10 cellular contexts compared by ENCODE assay signal in genomic region chr5:68683632-68684035, GRCh38.
A peak's percentile ranks its signal among the peaks of the same experiment; 100 is the strongest.
DNase-seq lines count a peak whose midpoint lies in the region; ATAC-seq, FAIRE-seq and TF ChIP-seq lines count a peak whose summit lies in the region.
"Had no signal": no experiment of that assay in that cellular context is flagged by ENCODE, and none has a peak within 500 bp of the region (broad histone marks: within the 10 kb centered on the region; RNA-seq: fewer than 3 reads in every experiment).

No MANE protein-coding gene starts in this region.

- H2AFZ ChIP-seq in HepG2 (ENCODE audit: low read length) = no peak overlapping the region

- CTCF ChIA-PET in A673 (lab: Charles Lee) = no interaction called here
- CTCF ChIA-PET in HepG2 (lab: Yijun Ruan, JAX; ENCODE audit: low intra/inter-chr PET ratio, low total read pairs) = no interaction called here

- H3K9me3 ChIP-seq in A673 (ENCODE audit: low read depth, low read length, poor library complexity, severe bottlenecking) (no peaks in the 10 kb centered on the region), HepG2 (ENCODE audit: low read length) (no peaks in the 10 kb centered on the region)

- no peaks in the 10 kb centered on the region for H3K27me3 ChIP-seq in A673 (replicated peaks; ENCODE audit: insufficient read depth, low read depth, low read length, poor library complexity)
- no peaks in the 10 kb centered on the region for H3K27me3 ChIP-seq in HepG2 (ENCODE audit: control insufficient read depth in 1 of 2, insufficient read depth in 2 of 2, low read length in 2 of 2)

- no peak for TF ChIP-seq RAD21 in HepG2 (CRISPR knock-in tag; IDR thresholded peaks at IDR 0.05)

- no peak overlapping the region for H3K4me3 ChIP-seq in A673 (ENCODE audit: low read depth, low read length, poor library complexity, severe bottlenecking)
- H3K4me3 ChIP-seq in HepG2 (replicated peaks in 1 of 3; ENCODE audit: insufficient read depth in 1 of 3, low read depth in 2 of 3, low read length in 3 of 3) = no peak overlapping the region
- H3K4me3 ChIP-seq in coronary artery = no peak overlapping the region

- no peaks in the 10 kb centered on the region for H3K79me2 ChIP-seq in HepG2 (ENCODE audit: insufficient read depth, low read length)

- in situ Hi-C loops in HepG2 (cut with HindIII; ENCODE audit: extremely low pct_ligation_motif_present, low pct_unique_long_range_greater_than_20kb) = no loop called here

- 13% methylated on average over 5 of the region's 5 CpGs for WGBS in HepG2 (ENCODE audit: low lambda C conversion rate)

- no peaks in the 10 kb centered on the region for H3K4me1 ChIP-seq in A673 (ENCODE audit: insufficient read depth, low read length, poor library complexity, severe bottlenecking)
- peaks cover 9% of the 10 kb centered on the region for H3K4me1 ChIP-seq in HepG2 (ENCODE audit: insufficient read depth, low read length)

- no peak for ATAC-seq in HepG2
- ATAC-seq in HG03097 (IDR thresholded peaks at IDR 0.05; ENCODE audit: low FRiP score, unreplicated experiment) = no peak
- ATAC-seq: stimulated activated naive CD8-positive, alpha-beta T cell treated with anti-CD3 and anti-CD28 coated beads, Interleukin-15, Interleukin-2, amounts not matched to agents 100 U/mL and 50 U/mL, for 24 hours had no signal

- no peak overlapping the region for H3K9ac ChIP-seq in HepG2 (ENCODE audit: insufficient read depth, low read depth, low read length)

- no TSS peak for BruUV-seq in A673 (replicated peaks; lab: Mats Ljungman, UMichigan)
- no TSS peak for BruUV-seq in HepG2 (replicated peaks; lab: Mats Ljungman, UMichigan)

- TF ChIP-seq CTCF in A673 (conservative IDR thresholded peaks at IDR 0.05; ENCODE audit: low read depth, low read length) = no peak
- no peak for TF ChIP-seq CTCF in HepG2 (CRISPR knock-in tag; IDR thresholded peaks at IDR 0.05)
- TF ChIP-seq CTCF in coronary artery (IDR thresholded peaks at IDR 0.05) = no peak

- no peak overlapping the region for H3K27ac ChIP-seq in A673 (ENCODE audit: low read depth, low read length, poor library complexity, severe bottlenecking)
- no peak overlapping the region for H3K27ac ChIP-seq in HepG2 (ENCODE audit: extremely low read length, insufficient read depth, low read length)
- H3K27ac ChIP-seq in coronary artery = peak overlapping the region in 1 of 2 donors; percentile 27

- POLR2A ChIA-PET in A673 (lab: Charles Lee; ENCODE audit: low non-redundant PET) = no interaction called here
- POLR2A ChIA-PET in HepG2 (lab: Yijun Ruan, JAX) = no interaction called here

- H3K36me3 ChIP-seq in A673 (ENCODE audit: insufficient read depth, low read length, poor library complexity, severe bottlenecking) = no peaks in the 10 kb centered on the region
- H3K36me3 ChIP-seq in HepG2 (replicated peaks in 1 of 2; ENCODE audit: control insufficient read depth in 1 of 2, insufficient read depth in 2 of 2, low read length in 2 of 2) = no peaks in the 10 kb centered on the region

- TF ChIP-seq POLR2A in HepG2 (IDR thresholded peaks at IDR 0.05; ENCODE audit: insufficient read depth in 1 of 2, low read depth in 2 of 2, low read length in 2 of 2) = no peak

- TF ChIP-seq EP300 in HepG2 (IDR thresholded peaks at IDR 0.05; ENCODE audit: low read depth in 2 of 2, low read length in 2 of 2) = no peak
- TF ChIP-seq EP300 in HepG2 (CRISPR knock-in tag; IDR thresholded peaks at IDR 0.05; ENCODE audit: borderline replicate concordance) = no peak

- intact Hi-C loops in A673 (cut with micrococcal nuclease; ENCODE audit: unreplicated experiment) = no loop called here
- intact Hi-C loops in HepG2 (cut with micrococcal nuclease; ENCODE audit: unreplicated experiment) = no loop called here

- FAIRE-seq in HepG2 (lab: Jason Lieb, UNC) = no peak

- no peak overlapping the region for H3K4me2 ChIP-seq in HepG2 (ENCODE audit: low read depth, low read length)

- DNase-seq in A673 (ENCODE audit: low spot score) (peak; percentile 22), HS-27A (ENCODE audit: low read depth) (peak; percentile 71), brain pericyte (ENCODE audit: low read depth, low spot score) (peak; percentile 13), HepG2 (ENCODE audit: low spot score) (no peak), coronary artery (ENCODE audit: low spot score) (no peak), NCI-H2029 treated with DMSO at 0.1 percent for 48 hours (lab: John Stamatoyannopoulos, UW) (no peak), HuH-7.5 (ENCODE audit: low spot score) (no peak)
- DNase-seq: CD4-positive, CD25-positive, alpha-beta regulatory T cell; stimulated activated naive CD8-positive, alpha-beta T cell treated with anti-CD3 and anti-CD28 coated beads, Interleukin-15, Interleukin-2, amounts not matched to agents 100 U/mL and 50 U/mL, for 24 hours had no signal

- no peaks in the 10 kb centered on the region for H4K20me1 ChIP-seq in HepG2 (ENCODE audit: insufficient read depth, low read length)

TF ChIP-seq in HepG2, 621 proteins besides CTCF, POLR2A, EP300 and RAD21:
- no peak for TF ChIP-seq SOX6 (IDR thresholded peaks at IDR 0.05)
- no peak for TF ChIP-seq SOX6 (CRISPR knock-in tag; IDR thresholded peaks at IDR 0.05)
- TF ChIP-seq AGO1 (IDR thresholded peaks at IDR 0.05; ENCODE audit: low read depth, low read length, poor library complexity, severe bottlenecking) = no peak
- no peak for TF ChIP-seq ZNF382 (CRISPR knock-in tag; IDR thresholded peaks at IDR 0.05; ENCODE audit: borderline replicate concordance)
- peak in 1 of 2 experiments; percentile 75; a peak in 3 of 4 replicates for TF ChIP-seq REST (IDR thresholded peaks at IDR 0.05; ENCODE audit: borderline replicate concordance in 1 of 2, low read depth in 1 of 2, low read length in 2 of 2)
- no peak for TF ChIP-seq NR2C2 (CRISPR knock-in tag; IDR thresholded peaks at IDR 0.05; ENCODE audit: borderline replicate concordance)
- TF ChIP-seq SMC3 (IDR thresholded peaks at IDR 0.05; ENCODE audit: low read length) = no peak
- TF ChIP-seq MXD1 (CRISPR knock-in tag; IDR thresholded peaks at IDR 0.05) = no peak
- TF ChIP-seq ZNF784 (CRISPR knock-in tag; IDR thresholded peaks at IDR 0.05; ENCODE audit: borderline replicate concordance) = no peak
- TF ChIP-seq TARDBP (CRISPR knock-in tag; IDR thresholded peaks at IDR 0.05) = no peak
- TF ChIP-seq PCBP2 (optimal IDR thresholded peaks at IDR 0.05; ENCODE audit: low read depth, low read length, poor library complexity, severe bottlenecking) = no peak
- TF ChIP-seq U2AF1 (optimal IDR thresholded peaks at IDR 0.05; ENCODE audit: low read depth, low read length) = no peak
- TF ChIP-seq NCOA1 (CRISPR knock-in tag; IDR thresholded peaks at IDR 0.05) = no peak
- TF ChIP-seq ZNF230 (CRISPR knock-in tag; IDR thresholded peaks at IDR 0.05) = no peak
- TF ChIP-seq MIER2 (CRISPR knock-in tag; IDR thresholded peaks at IDR 0.05) = 0 out of 2 replicates have a peak, but pooled peaks have one; percentile 53

Comparison
In these comparisons a context has a peak if more than half of its experiments do, and no peak if none do; other contexts are left out.
1. DNase-seq: peak in A673 (single experiment), HS-27A (single experiment) and brain pericyte (single experiment); none in HepG2 (single experiment), coronary artery (single experiment), NCI-H2029 treated with DMSO at 0.1 percent for 48 hours (single experiment) and HuH-7.5 (single experiment).